33 cellular contexts compared by ENCODE assay signal in the genomic region with DNA sequence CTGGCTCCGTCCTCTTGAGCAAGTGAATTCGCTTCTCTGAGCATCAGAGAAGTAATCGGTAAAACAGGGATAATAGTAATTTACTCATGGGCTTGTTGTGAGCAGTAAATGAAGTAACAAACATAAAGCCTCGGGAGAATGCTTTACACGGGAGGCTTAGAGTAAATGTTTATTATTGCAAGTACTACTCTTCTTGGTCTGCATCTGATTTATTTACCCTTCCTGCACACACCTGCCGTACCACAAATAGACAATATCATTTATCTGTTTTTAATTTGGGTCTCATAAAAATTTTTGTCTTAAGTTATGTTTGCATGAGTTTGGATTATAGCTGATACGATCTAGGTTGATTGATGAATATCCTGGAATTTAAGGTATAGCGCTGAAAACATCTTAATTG. TPM values are rescaled to one million over a fixed set of nuclear protein-coding genes. Genes with fewer than 3 reads are reported as not detected.
"Had no signal": no experiment of that assay in that cellular context is flagged by ENCODE, and none has a peak within 500 bp of the region (broad histone marks: within the 10 kb centered on the region; RNA-seq: fewer than 3 reads in every experiment).

No MANE protein-coding gene starts in this region.

- H3K9me3 Mint-ChIP-seq: T-cell had no signal

- ATAC-seq: Panc1, Right ventricle myocardium inferior, SK-N-SH treated with all-trans-retinoic acid at 6 μM for 48 hours, T-cell had no signal

- FAIRE-seq: RCC 7860 had no signal

- H3K4me3 Mint-ChIP-seq: T-cell had no signal

- H3K4me1 Mint-ChIP-seq: T-cell had no signal

- H3K27ac Mint-ChIP-seq: T-cell had no signal

- H3K36me3 Mint-ChIP-seq: T-cell had no signal

- H3K27ac ChIP-seq: KMS-11, PC-9, RWPE1, SJCRH30, SK-N-MC had no signal

- DNase-seq: Karpas-422, MM.1S, NCI-H1092, NCI-H1105, NCI-H1417 treated with DMSO at 0.1 percent for 48 hours, NCI-H1436 treated with DMSO at 0.1 percent for 48 hours, NCI-H1694 treated with DMSO at 0.1 percent for 48 hours, NCI-H187 treated with DMSO at 0.1 percent for 48 hours, NCI-H2029, NCI-H2081, NCI-H2171 treated with DMSO at 0.1 percent for 48 hours, NCI-H2227 treated with DMSO at 0.1 percent for 48 hours, NCI-H345, NCI-H446, NCI-H510A treated with DMSO at 0.1 percent for 48 hours, NCI-H524 treated with DMSO at 0.1 percent for 48 hours, NCI-H526 treated with DMSO at 0.1 percent for 48 hours, NCI-H774, PC-9, SHP77, SIG-M5, SJCRH30, T-cell had no signal

RNA-seq across cellular contexts. Expression of a gene that starts 7.8 kb away (rescaled TPM):
- total RNA-seq: LHCN-M2, M059J, PC-9, Right ventricle myocardium inferior, RPMI7951, T-cell had no signal
